8 cellular contexts compared by ENCODE assay signal in the genomic region with DNA sequence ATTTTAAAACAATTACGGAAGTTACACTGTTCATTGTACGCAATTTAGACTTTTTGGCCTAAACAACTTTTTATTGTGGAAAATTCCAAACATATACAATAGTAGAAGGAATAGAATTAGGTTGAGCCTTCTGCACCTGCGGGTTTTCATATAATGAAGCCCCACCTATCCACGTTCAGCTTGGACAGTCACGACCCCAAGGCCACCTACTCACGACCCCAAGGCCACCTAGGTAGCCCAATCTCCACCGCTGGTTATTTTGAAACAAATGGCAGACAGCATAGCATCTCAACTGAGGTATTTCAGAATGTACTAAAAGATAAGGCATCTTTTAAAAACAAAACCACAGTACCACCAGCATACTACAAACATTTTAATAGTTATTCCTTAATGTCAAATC. TPM values are rescaled to one million over a fixed set of nuclear protein-coding genes. Genes with fewer than 3 reads are reported as not detected.
DNase-seq lines count a peak whose midpoint lies in the region; ATAC-seq and TF ChIP-seq lines count a peak whose summit lies in the region.

No MANE protein-coding gene starts in this region.

- TSS peak; percentile 25 for BruUV-seq in MCF 10A (replicated peaks; lab: Mats Ljungman, UMichigan)

- TF ChIP-seq CTCF in heart right ventricle (IDR thresholded peaks at IDR 0.05) (no peak), MCF 10A (IDR thresholded peaks at IDR 0.05; ENCODE audit: unreplicated experiment) (no peak), mesothelial cell of epicardium (IDR thresholded peaks at IDR 0.05; ENCODE audit: unreplicated experiment) (no peak)

- H3K9me3 Mint-ChIP-seq in MCF 10A (ENCODE audit: unreplicated experiment), result no peaks in the 10 kb centered on the region
- H3K9me3 Mint-ChIP-seq in mesothelial cell of epicardium, result no peaks in the 10 kb centered on the region

- WGBS in heart right ventricle, 2 donors, result 30 to 54% methylated on average over 7 of the region's 7 CpGs
- WGBS in urinary bladder, result 39% methylated on average over 7 of the region's 7 CpGs

- intact Hi-C loops in heart right ventricle (cut with DNase I) (no loop called here), Right ventricle myocardium inferior (cut with DNase I) (no loop called here), MCF 10A (cut with micrococcal nuclease) (no loop called here)

- H3K4me3 ChIP-seq in heart right ventricle, result peak overlapping the region; percentile 53 to 91 (median 77)
- peak overlapping the region; percentile 70 for H3K4me3 ChIP-seq in urinary bladder (ENCODE audit: low read depth, low read length)

- H3K9me3 ChIP-seq in heart right ventricle, result no peaks in the 10 kb centered on the region

- no peaks in the 10 kb centered on the region for H3K27me3 ChIP-seq in heart right ventricle

- H3K27me3 Mint-ChIP-seq in MCF 10A (ENCODE audit: insufficient read depth, unreplicated experiment) (no peaks in the 10 kb centered on the region), mesothelial cell of epicardium (ENCODE audit: low read depth) (peaks cover 74% of the 10 kb centered on the region)

- peaks cover 23% of the 10 kb centered on the region for H3K4me1 Mint-ChIP-seq in MCF 10A (ENCODE audit: insufficient read depth, unreplicated experiment)
- peaks cover 8% of the 10 kb centered on the region for H3K4me1 Mint-ChIP-seq in mesothelial cell of epicardium

- ATAC-seq in heart right ventricle (no peak), Right ventricle myocardium inferior (no peak), HG03432 (IDR thresholded peaks at IDR 0.05; ENCODE audit: unreplicated experiment) (no peak)

- H3K27ac ChIP-seq in heart right ventricle (peak overlapping the region; percentile 56 to 96 (median 86)), urinary bladder (ENCODE audit: low read depth) (no peak overlapping the region)

- H3K4me1 ChIP-seq in heart right ventricle (peaks cover 13 to 87% (median 61%) of the 10 kb centered on the region in 9 donors), urinary bladder (ENCODE audit: insufficient read depth) (no peaks in the 10 kb centered on the region)

- H3K27ac Mint-ChIP-seq in MCF 10A (ENCODE audit: low read depth, unreplicated experiment), result peak overlapping the region; percentile 96
- no peak overlapping the region for H3K27ac Mint-ChIP-seq in mesothelial cell of epicardium

- H3K36me3 ChIP-seq in heart right ventricle, result peaks cover 0 to 30% (median 0%) of the 10 kb centered on the region in 9 donors
- H3K36me3 ChIP-seq in urinary bladder (ENCODE audit: insufficient read depth), result no peaks in the 10 kb centered on the region

- peak overlapping the region; percentile 100 for H3K4me3 Mint-ChIP-seq in MCF 10A (ENCODE audit: unreplicated experiment)
- H3K4me3 Mint-ChIP-seq in mesothelial cell of epicardium, result peak overlapping the region; percentile 87

- CTCF ChIA-PET in MCF 10A (lab: Yijun Ruan, JAX), result interaction anchor here (1.3 kb wide), 1 partner anchor 118 kb away, joined by 3 read pairs; no protein-coding TSS in a partner anchor

- POLR2A ChIA-PET in MCF 10A (lab: Yijun Ruan, JAX), result interaction anchor here (0.6 to 2.0 kb wide), 9 partner anchors 10 to 308 kb away, joined by 3 to 14 read pairs (median 5); partner anchors contain the start of genes HERPUD1, MT1X, PSME3IP1 and RSPRY1

- DNase-seq in heart right ventricle (no peak), Right ventricle myocardium inferior (ENCODE audit: missing footprints) (no peak), MCF 10A (ENCODE audit: unreplicated experiment) (no peak), mesothelial cell of epicardium (ENCODE audit: low spot score in 2 of 2, unreplicated experiment in 2 of 2) (no peak), RKO (ENCODE audit: low spot score) (no peak), DMS 273 treated with DMSO at 0.1 percent for 48 hours (lab: John Stamatoyannopoulos, UW) (no peak)

- no peaks in the 10 kb centered on the region for H3K36me3 Mint-ChIP-seq in MCF 10A (ENCODE audit: insufficient read depth, unreplicated experiment)
- no peaks in the 10 kb centered on the region for H3K36me3 Mint-ChIP-seq in mesothelial cell of epicardium

RNA-seq across cellular contexts. Expression of gene NLRC5, which starts 0.6 kb away (rescaled TPM):
- total RNA-seq in heart right ventricle (10 to 100 TPM in 8 of 10 donors, 1 to 10 TPM in 2; 7.5 to 49.6 (median 13.5) TPM), Right ventricle myocardium inferior (8.6 TPM), MCF 10A (2022) (8.0 and 14.5 TPM in 2 replicates), mesothelial cell of epicardium (1.7 to 3.7 TPM (median 1.8 TPM) in 3 replicates), urinary bladder (10.7 TPM)
- polyA plus RNA-seq in heart right ventricle (10 to 100 TPM in 1 of 2 donors, 1 to 10 TPM in 1; 6.2 to 26.0 TPM), urinary bladder (13.3 TPM)

RNA-seq across cellular contexts. Expression of gene CETP, which starts 28.2 kb away (rescaled TPM):
- total RNA-seq in heart right ventricle (1 to 10 TPM in 1 of 10 donors, under 1 TPM in 6, not detected in 3; 0.17 to 2.1 (median 0.31) TPM), Right ventricle myocardium inferior (0.32 TPM), MCF 10A (2022) (not detected in 2 replicates), mesothelial cell of epicardium (0.13 TPM in 1 of 3 replicates, not detected in the others), urinary bladder (1.6 TPM)
- polyA plus RNA-seq in heart right ventricle (under 1 TPM; 0.15 to 0.32 TPM), urinary bladder (0.25 TPM)

RNA-seq across cellular contexts. Expression of gene HERPUD1, which starts 58.0 kb away (rescaled TPM):
- total RNA-seq in heart right ventricle (100 to 1,000 TPM; 107 to 175 (median 128) TPM), Right ventricle myocardium inferior (114 TPM), MCF 10A (2022) (201 and 242 TPM in 2 replicates), mesothelial cell of epicardium (77.4 to 80.5 TPM (median 79.8 TPM) in 3 replicates), urinary bladder (113 TPM)
- polyA plus RNA-seq in heart right ventricle (100 to 1,000 TPM in 1 of 2 donors, 10 to 100 TPM in 1; 29.6 to 151 TPM), urinary bladder (102 TPM)
